20 cellular contexts compared by ENCODE assay signal in genomic region chr2:2826209-2826551, GRCh38.
"Had no signal": no experiment of that assay in that cellular context is flagged by ENCODE, and none has a peak within 500 bp of the region (broad histone marks: within the 10 kb centered on the region; RNA-seq: fewer than 3 reads in every experiment).

No MANE protein-coding gene starts in this region.

- H3K4me1 ChIP-seq: ascending aorta, esophagus squamous epithelium, suprapubic skin, transverse colon had no signal

- H3K27ac Mint-ChIP-seq: activated CD4-positive, alpha-beta T cell treated with anti-CD3 and anti-CD28 coated beads for 36 hours; activated CD8-positive, alpha-beta T cell treated with anti-CD3 and anti-CD28 coated beads, Interleukin-2, amount 10 ng/mL, durations not matched to agents 7 days and 5 days; activated naive CD4-positive, alpha-beta T cell treated with anti-CD3 and anti-CD28 coated beads, Interleukin-2, amount 50 U/mL, for 24 hours; mesothelial cell of epicardium; nephron; progenitor cell of endocrine pancreas; stimulated activated naive CD8-positive, alpha-beta T cell treated with anti-CD3 and anti-CD28 coated beads, Interleukin-15, Interleukin-2, amounts not matched to agents 100 ng/mL and 50 ng/mL, for 24 hours; T-cell; WTC11 had no signal

- H3K27ac ChIP-seq: ascending aorta, esophagus squamous epithelium, hepatocyte, SK-N-MC, suprapubic skin, transverse colon had no signal

- H3K4me2 ChIP-seq: hepatocyte had no signal

- H3K4me1 Mint-ChIP-seq: activated CD4-positive, alpha-beta T cell treated with anti-CD3 and anti-CD28 coated beads for 36 hours; activated naive CD4-positive, alpha-beta T cell treated with anti-CD3 and anti-CD28 coated beads, Interleukin-2, amount 50 U/mL, for 24 hours; mesothelial cell of epicardium; T-cell; WTC11 had no signal

- H3K27me3 ChIP-seq: ascending aorta, esophagus squamous epithelium, hepatocyte, suprapubic skin, transverse colon had no signal

- ATAC-seq: activated CD4-positive, alpha-beta T cell treated with anti-CD3 and anti-CD28 coated beads for 36 hours; activated CD8-positive, alpha-beta T cell treated with anti-CD3 and anti-CD28 coated beads, Interleukin-2, amount 10 ng/mL, durations not matched to agents 7 days and 5 days; right cardiac atrium; T-cell; WTC11 had no signal

- H3K36me3 Mint-ChIP-seq: activated naive CD4-positive, alpha-beta T cell treated with anti-CD3 and anti-CD28 coated beads, Interleukin-2, amount 50 U/mL, for 24 hours; mesothelial cell of epicardium; T-cell had no signal

- H3K4me3 ChIP-seq: ascending aorta, esophagus squamous epithelium, hepatocyte, lung, SK-N-MC, suprapubic skin, transverse colon had no signal

- H3K36me3 ChIP-seq: ascending aorta, esophagus squamous epithelium, suprapubic skin, transverse colon had no signal

- H3K79me2 ChIP-seq: hepatocyte had no signal

- H3K4me3 Mint-ChIP-seq: activated CD4-positive, alpha-beta T cell treated with anti-CD3 and anti-CD28 coated beads for 36 hours; activated CD8-positive, alpha-beta T cell treated with anti-CD3 and anti-CD28 coated beads, Interleukin-2, amount 10 ng/mL, durations not matched to agents 7 days and 5 days; activated naive CD4-positive, alpha-beta T cell treated with anti-CD3 and anti-CD28 coated beads, Interleukin-2, amount 50 U/mL, for 24 hours; mesothelial cell of epicardium; nephron; stimulated activated naive CD8-positive, alpha-beta T cell treated with anti-CD3 and anti-CD28 coated beads, Interleukin-15, Interleukin-2, amounts not matched to agents 100 ng/mL and 50 ng/mL, for 24 hours; T-cell; WTC11 had no signal

- H2AFZ ChIP-seq: hepatocyte had no signal

- DNase-seq: activated CD4-positive, alpha-beta T cell treated with anti-CD3 and anti-CD28 coated beads for 36 hours; activated CD8-positive, alpha-beta T cell treated with anti-CD3 and anti-CD28 coated beads, Interleukin-2, amount 10 ng/mL, durations not matched to agents 7 days and 5 days; activated gamma-delta T cell; effector CD8-positive, alpha-beta T cell; esophagus squamous epithelium; occipital lobe; right cardiac atrium; transverse colon had no signal
